In genomic region chr2:3645745-3646389, GRCh38 we compare ENCODE assay signal across 17 cellular contexts. TPM values are rescaled to one million over a fixed set of nuclear protein-coding genes. Genes with fewer than 3 reads are reported as not detected.
DNase-seq lines count a peak whose midpoint lies in the region; ATAC-seq and TF ChIP-seq lines count a peak whose summit lies in the region.
"Had no signal": no experiment of that assay in that cellular context is flagged by ENCODE, and none has a peak within 500 bp of the region (broad histone marks: within the 10 kb centered on the region; RNA-seq: fewer than 3 reads in every experiment).

No MANE protein-coding gene starts in this region.

- no peak overlapping the region for H3K4me3 ChIP-seq in BLaER1 treated with 17β-estradiol and CSF1 and Interleukin-3, amounts not matched to agents 10 nM and 100 nM
- H3K4me3 ChIP-seq in neuronal stem cell (ENCODE audit: low read length in 2 of 2) (no peak overlapping the region), upper lobe of right lung (no peak overlapping the region), H7 (ENCODE audit: insufficient read depth, low read depth, low read length) (no peak overlapping the region)
- H3K4me3 ChIP-seq: GM23338 had no signal

- no peak overlapping the region for H4K8ac ChIP-seq in neuronal stem cell (ENCODE audit: low read depth, low read length)

- no peak for TF ChIP-seq CTCF in upper lobe of right lung (IDR thresholded peaks at IDR 0.05)

- H3K9me3 ChIP-seq in BLaER1 treated with 17β-estradiol and CSF1 and Interleukin-3, amounts not matched to agents 10 nM and 100 nM (replicated peaks in 1 of 11): no peaks in the 10 kb centered on the region
- no peaks in the 10 kb centered on the region for H3K9me3 ChIP-seq in neuronal stem cell (replicated peaks in 1 of 2; ENCODE audit: control insufficient read depth in 2 of 2, insufficient read depth in 1 of 2, low read depth in 1 of 2, low read length in 2 of 2)
- H3K9me3 ChIP-seq in upper lobe of right lung: no peaks in the 10 kb centered on the region

- H3K18ac ChIP-seq in neuronal stem cell (ENCODE audit: low read length): no peak overlapping the region

- peaks cover 1% of the 10 kb centered on the region for H3K79me1 ChIP-seq in neuronal stem cell (ENCODE audit: low read depth, low read length)

- H3K27ac Mint-ChIP-seq in activated naive CD4-positive, alpha-beta T cell treated with anti-CD3 and anti-CD28 coated beads, Interleukin-2, amount 50 U/mL, for 72 hours: no peak overlapping the region
- H3K27ac Mint-ChIP-seq: CD8-positive, alpha-beta T cell; GM23338; H9 had no signal

- H2BK12ac ChIP-seq in neuronal stem cell (ENCODE audit: low read length): no peak overlapping the region

- no peak overlapping the region for H2BK15ac ChIP-seq in neuronal stem cell (ENCODE audit: low read length)

- H3K4me1 ChIP-seq in BLaER1 treated with 17β-estradiol and CSF1 and Interleukin-3, amounts not matched to agents 10 nM and 100 nM: peaks cover 0 to 54% (median 27%) of the 10 kb centered on the region in 10 experiments; a peak in 13 of 20 replicates
- H3K4me1 ChIP-seq in neuronal stem cell (ENCODE audit: control insufficient read depth in 2 of 2, insufficient read depth in 1 of 2, low read depth in 1 of 2, low read length in 2 of 2): peaks cover 9% of the 10 kb centered on the region in 2 donors
- no peaks in the 10 kb centered on the region for H3K4me1 ChIP-seq in upper lobe of right lung

- peak overlapping the region; percentile 27 for H2AK5ac ChIP-seq in neuronal stem cell (ENCODE audit: low read depth, low read length)

- peaks cover 0 to 7% (median 0%) of the 10 kb centered on the region in 11 experiments; a peak in 1 of 22 replicates for H4K20me1 ChIP-seq in BLaER1 treated with 17β-estradiol and CSF1 and Interleukin-3, amounts not matched to agents 10 nM and 100 nM

- no peak for ATAC-seq in activated naive CD4-positive, alpha-beta T cell treated with anti-CD3 and anti-CD28 coated beads, Interleukin-2, amount 50 U/mL, for 72 hours
- no peak for ATAC-seq in upper lobe of right lung
- ATAC-seq: CD8-positive, alpha-beta T cell; GM23338 had no signal

- no peak overlapping the region for H4K91ac ChIP-seq in neuronal stem cell (ENCODE audit: low read depth, low read length, poor library complexity)

- peak overlapping the region in 8 of 11 experiments; percentile 5 to 72 (median 47); a peak in 15 of 22 replicates for H3K4me2 ChIP-seq in BLaER1 treated with 17β-estradiol and CSF1 and Interleukin-3, amounts not matched to agents 10 nM and 100 nM
- H3K4me2 ChIP-seq in neuronal stem cell (ENCODE audit: insufficient read depth, low read length, poor library complexity, severe bottlenecking): no peak overlapping the region
- H3K4me2 ChIP-seq: GM23338 had no signal

- H3K9me3 Mint-ChIP-seq in activated naive CD4-positive, alpha-beta T cell treated with anti-CD3 and anti-CD28 coated beads, Interleukin-2, amount 50 U/mL, for 72 hours: no peaks in the 10 kb centered on the region
- H3K9me3 Mint-ChIP-seq: CD8-positive, alpha-beta T cell; GM23338; H9; IgD-negative memory B cell had no signal

- H3K14ac ChIP-seq in neuronal stem cell (ENCODE audit: low read length): no peak overlapping the region

- H2BK120ac ChIP-seq in neuronal stem cell (ENCODE audit: low read depth, low read length): no peak overlapping the region

- peak; percentile 1 for DNase-seq in activated naive CD4-positive, alpha-beta T cell treated with anti-CD3 and anti-CD28 coated beads, Interleukin-2, amount 50 U/mL, for 16 hours
- DNase-seq in activated naive CD4-positive, alpha-beta T cell treated with anti-CD3 and anti-CD28 coated beads, Interleukin-2, amount 50 U/mL, for 72 hours (ENCODE audit: low spot score in 2 of 2): no peak
- DNase-seq in neuronal stem cell (ENCODE audit: low spot score) (no peak), upper lobe of right lung (peak; percentile 23), H7 (no peak), inferior parietal cortex (ENCODE audit: extremely low spot score) (no peak)
- DNase-seq: 8988T; CD8-positive, alpha-beta T cell; COR-L47; DND-41; GDM1; H9 had no signal

- WGBS in neuronal stem cell (ENCODE audit: extremely low coverage in 2 of 2, insufficient read length in 2 of 2, insufficient replicate concordance in 1 of 2), 2 donors: no CpG with 5 or more reads among the region's 10 CpGs

- H3K27me3 ChIP-seq in BLaER1 treated with 17β-estradiol and CSF1 and Interleukin-3, amounts not matched to agents 10 nM and 100 nM: no peaks in the 10 kb centered on the region
- H3K27me3 ChIP-seq in neuronal stem cell (ENCODE audit: control insufficient read depth in 3 of 3, insufficient read depth in 3 of 3, low read depth in 1 of 3, low read length in 3 of 3) (peaks cover 0 to 1% (median 0%) of the 10 kb centered on the region in 3 experiments), upper lobe of right lung (no peaks in the 10 kb centered on the region), H7 (ENCODE audit: control insufficient read depth, insufficient read depth, low read length) (no peaks in the 10 kb centered on the region)

- no peak overlapping the region for H2BK5ac ChIP-seq in neuronal stem cell (ENCODE audit: low read length)

- no peak overlapping the region for H3K27ac ChIP-seq in BLaER1 treated with 17β-estradiol and CSF1 and Interleukin-3, amounts not matched to agents 10 nM and 100 nM
- H3K27ac ChIP-seq in neuronal stem cell (replicated peaks; ENCODE audit: low read length): no peak overlapping the region
- no peak overlapping the region for H3K27ac ChIP-seq in upper lobe of right lung
- H3K27ac ChIP-seq: C4-2B had no signal

- no peaks in the 10 kb centered on the region for H3K36me3 ChIP-seq in BLaER1 treated with 17β-estradiol and CSF1 and Interleukin-3, amounts not matched to agents 10 nM and 100 nM
- H3K36me3 ChIP-seq in neuronal stem cell (replicated peaks in 1 of 2; ENCODE audit: control insufficient read depth in 2 of 2, insufficient read depth in 2 of 2, low read length in 2 of 2) (no peaks in the 10 kb centered on the region), upper lobe of right lung (no peaks in the 10 kb centered on the region), H7 (replicated peaks; ENCODE audit: control insufficient read depth, insufficient read depth, low read length) (no peaks in the 10 kb centered on the region)

- intact Hi-C loops in upper lobe of right lung (cut with DNase I): no loop called here

- H2AFZ ChIP-seq in neuronal stem cell (ENCODE audit: low read length): no peak overlapping the region
- H2AFZ ChIP-seq: GM23338 had no signal

- H3K36me3 Mint-ChIP-seq in activated naive CD4-positive, alpha-beta T cell treated with anti-CD3 and anti-CD28 coated beads, Interleukin-2, amount 50 U/mL, for 72 hours: no peaks in the 10 kb centered on the region
- H3K36me3 Mint-ChIP-seq: CD8-positive, alpha-beta T cell; IgD-negative memory B cell had no signal

- no peak overlapping the region for H3K23ac ChIP-seq in neuronal stem cell (ENCODE audit: low read depth, low read length, poor library complexity)

- no peak overlapping the region for H3K9ac ChIP-seq in BLaER1 treated with 17β-estradiol and CSF1 and Interleukin-3, amounts not matched to agents 10 nM and 100 nM
- H3K9ac ChIP-seq in neuronal stem cell (ENCODE audit: low read depth, low read length, poor library complexity): no peak overlapping the region

- H3K4ac ChIP-seq in neuronal stem cell (ENCODE audit: low read length): no peak overlapping the region

RNA-seq across cellular contexts. Expression of gene ALLC, which starts 12.1 kb away (rescaled TPM):
- not detected for total RNA-seq in activated naive CD4-positive, alpha-beta T cell treated with anti-CD3 and anti-CD28 coated beads, Interleukin-2, amount 50 U/mL, for 72 hours
- not detected for polyA plus RNA-seq in neuronal stem cell (2013, experiment 1 of 2)
- 0.08 TPM for polyA plus RNA-seq in neuronal stem cell (2013, experiment 2 of 2)
- not detected for total RNA-seq in upper lobe of right lung
- not detected in 2 replicates for total RNA-seq in H7 (2014; rRNA removed; shearing (Covaris generic))
- total RNA-seq: CD8-positive, alpha-beta T cell; GM23338; H9; HT-29 had no signal
- polyA plus RNA-seq: GM23338, IgD-negative memory B cell had no signal

RNA-seq across cellular contexts. Expression of gene COLEC11, which starts 51.0 kb away (rescaled TPM):
- not detected for total RNA-seq in activated naive CD4-positive, alpha-beta T cell treated with anti-CD3 and anti-CD28 coated beads, Interleukin-2, amount 50 U/mL, for 72 hours
- polyA plus RNA-seq in neuronal stem cell (2013, experiment 1 of 2): 0.82 TPM
- polyA plus RNA-seq in neuronal stem cell (2013, experiment 2 of 2): 0.97 TPM
- total RNA-seq in upper lobe of right lung: 1.5 TPM
- total RNA-seq in H7 (2014; rRNA removed; shearing (Covaris generic)): 0.07 TPM in 1 of 2 replicates, not detected in the other
- total RNA-seq: CD8-positive, alpha-beta T cell; HT-29 had no signal
- polyA plus RNA-seq: IgD-negative memory B cell had no signal

RNA-seq across cellular contexts. Expression of gene DCDC2C, which starts 57.5 kb away (rescaled TPM):
- not detected for total RNA-seq in activated naive CD4-positive, alpha-beta T cell treated with anti-CD3 and anti-CD28 coated beads, Interleukin-2, amount 50 U/mL, for 72 hours
- not detected for polyA plus RNA-seq in neuronal stem cell (2013, experiment 1 of 2)
- polyA plus RNA-seq in neuronal stem cell (2013, experiment 2 of 2): not detected
- not detected for total RNA-seq in upper lobe of right lung
- total RNA-seq in H7 (2014; rRNA removed; shearing (Covaris generic)): not detected in 2 replicates
- total RNA-seq: CD8-positive, alpha-beta T cell; GM23338; H9; HT-29 had no signal
- polyA plus RNA-seq: IgD-negative memory B cell had no signal

Comparison
In these comparisons a context has a peak if more than half of its experiments do, and no peak if none do; other contexts are left out.
1. DNase-seq: peak in activated naive CD4-positive, alpha-beta T cell treated with anti-CD3 and anti-CD28 coated beads, Interleukin-2, amount 50 U/mL, for 16 hours (single experiment) and upper lobe of right lung (single experiment); none in activated naive CD4-positive, alpha-beta T cell treated with anti-CD3 and anti-CD28 coated beads, Interleukin-2, amount 50 U/mL, for 72 hours (0 of 2), neuronal stem cell (single experiment), H7 (single experiment) and inferior parietal cortex (single experiment).